8 cellular contexts compared by ENCODE assay signal in the genomic region with DNA sequence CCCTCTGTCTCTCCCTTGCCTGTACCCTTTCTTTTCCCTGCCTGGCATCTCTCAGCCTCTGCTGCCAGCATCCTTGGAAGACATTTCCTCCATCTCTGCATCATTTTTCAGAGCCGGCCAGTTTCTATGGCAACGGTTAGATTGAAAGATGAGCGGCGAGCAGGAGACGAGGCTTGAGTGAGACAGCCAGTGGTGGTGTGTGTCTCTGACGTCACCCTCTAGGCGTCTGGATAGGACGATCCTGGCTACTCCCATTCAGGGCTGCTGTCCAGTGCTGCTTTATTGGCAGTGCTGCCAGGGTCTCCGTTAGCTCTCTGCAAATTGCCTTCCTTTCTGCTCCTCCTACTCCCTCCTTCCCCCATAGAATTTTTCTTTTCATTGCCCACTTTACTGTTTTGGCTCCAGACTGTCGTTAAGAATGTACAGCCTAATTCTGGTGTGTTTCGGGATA. TPM values are rescaled to one million over a fixed set of nuclear protein-coding genes. Genes with fewer than 3 reads are reported as not detected.
DNase-seq lines count a peak whose midpoint lies in the region; ATAC-seq and TF ChIP-seq lines count a peak whose summit lies in the region.

No MANE protein-coding gene starts in this region.

- H4K20me1 ChIP-seq in osteoblast (ENCODE audit: insufficient read depth, low read length), result peaks cover 91% of the 10 kb centered on the region

- H3K4me1 ChIP-seq in gastroesophageal sphincter (peaks cover 0 to 35% (median 0%) of the 10 kb centered on the region in 3 donors), osteoblast (ENCODE audit: insufficient read depth, low read length) (peaks cover 2% of the 10 kb centered on the region)
- no peaks in the 10 kb centered on the region for H3K4me1 ChIP-seq in CD4-positive, alpha-beta memory T cell (ENCODE audit: insufficient read depth, low read length)

- POLR2A ChIA-PET in RWPE1 (lab: Yijun Ruan, JAX; ENCODE audit: low non-redundant PET), result no interaction called here
- POLR2A ChIA-PET in CD4-positive, alpha-beta memory T cell (lab: Charles Lee; ENCODE audit: partially characterized antibody), result no interaction called here

- in situ Hi-C loops in Caki2 (cut with HindIII; ENCODE audit: low pct_unique_long_range_greater_than_20kb, low sequenced_read_pairs), result no loop called here

- no peak overlapping the region for H3K27ac ChIP-seq in RWPE1
- H3K27ac ChIP-seq in gastroesophageal sphincter, result no peak overlapping the region
- H3K27ac ChIP-seq in osteoblast (ENCODE audit: low read depth, low read length), result no peak overlapping the region
- no peak overlapping the region for H3K27ac ChIP-seq in CD4-positive, alpha-beta memory T cell (ENCODE audit: low read depth, low read length)

- WGBS in gastroesophageal sphincter (ENCODE audit: low coverage in 1 of 2), 2 donors, result 25 to 27% methylated on average over 3 to 6 of the region's 11 CpGs

- H3K36me3 Mint-ChIP-seq in CD4-positive, alpha-beta memory T cell, result peaks cover 0 to 21% of the 10 kb centered on the region in 2 donors

- no peak for TF ChIP-seq CTCF in RWPE1 (conservative IDR thresholded peaks at IDR 0.05; ENCODE audit: low read depth)
- no peak for TF ChIP-seq CTCF in gastroesophageal sphincter (IDR thresholded peaks at IDR 0.05)
- TF ChIP-seq CTCF in osteoblast (IDR thresholded peaks at IDR 0.05; ENCODE audit: extremely low read depth, low read depth, low read length), result no peak

- peaks cover 45% of the 10 kb centered on the region for H3K79me2 ChIP-seq in osteoblast (ENCODE audit: insufficient read depth, low read length)

- no peaks in the 10 kb centered on the region for H3K36me3 ChIP-seq in gastroesophageal sphincter
- H3K36me3 ChIP-seq in osteoblast (ENCODE audit: insufficient read depth, low read length), result no peaks in the 10 kb centered on the region
- H3K36me3 ChIP-seq in CD4-positive, alpha-beta memory T cell (ENCODE audit: insufficient read depth, low read length), result no peaks in the 10 kb centered on the region

- no peak for TF ChIP-seq POLR2A in gastroesophageal sphincter (IDR thresholded peaks at IDR 0.05)

- no peak overlapping the region for H2AFZ ChIP-seq in osteoblast (ENCODE audit: low read length)

- H3K27ac Mint-ChIP-seq in CD4-positive, alpha-beta memory T cell, result peak overlapping the region in 1 of 7 donors; percentile 51

- peaks cover 12 to 32% (median 22%) of the 10 kb centered on the region in 4 donors for H3K4me1 Mint-ChIP-seq in CD4-positive, alpha-beta memory T cell

- ATAC-seq in gastroesophageal sphincter (peak; percentile 95), HG02678 (IDR thresholded peaks at IDR 0.05; ENCODE audit: unreplicated experiment) (no peak)

- peak overlapping the region; percentile 37 for H3K4me2 ChIP-seq in osteoblast (ENCODE audit: insufficient read depth, low read length)

- peak overlapping the region in 1 of 2 donors; percentile 15 for H3K4me3 ChIP-seq in gastroesophageal sphincter
- no peak overlapping the region for H3K4me3 ChIP-seq in osteoblast (ENCODE audit: insufficient read depth, low read length)
- no peak overlapping the region for H3K4me3 ChIP-seq in CD4-positive, alpha-beta memory T cell (ENCODE audit: low read length in 2 of 2)

- no peaks in the 10 kb centered on the region for H3K9me3 Mint-ChIP-seq in CD4-positive, alpha-beta memory T cell

- no peaks in the 10 kb centered on the region for H3K9me3 ChIP-seq in gastroesophageal sphincter
- no peaks in the 10 kb centered on the region for H3K9me3 ChIP-seq in osteoblast (ENCODE audit: low read depth, low read length)
- H3K9me3 ChIP-seq in CD4-positive, alpha-beta memory T cell (ENCODE audit: control insufficient read depth in 1 of 2, low read length in 2 of 2), result no peaks in the 10 kb centered on the region

- H3K27me3 ChIP-seq in gastroesophageal sphincter, result no peaks in the 10 kb centered on the region
- H3K27me3 ChIP-seq in osteoblast (ENCODE audit: insufficient read depth, low read length), result no peaks in the 10 kb centered on the region
- H3K27me3 ChIP-seq in CD4-positive, alpha-beta memory T cell (ENCODE audit: insufficient read depth, low read length), result no peaks in the 10 kb centered on the region

- no peak overlapping the region for H3K4me3 Mint-ChIP-seq in CD4-positive, alpha-beta memory T cell

- H3K27me3 Mint-ChIP-seq in CD4-positive, alpha-beta memory T cell, result no peaks in the 10 kb centered on the region

- DNase-seq in Caki2 (ENCODE audit: low read depth) (peak; percentile 67), RWPE1 (ENCODE audit: low spot score) (peak; percentile 33), osteoblast (ENCODE audit: insufficient read length, low spot score, missing footprints) (peak; percentile 93), NCI-H146 (lab: John Stamatoyannopoulos, UW) (no peak), GDM1 (lab: John Stamatoyannopoulos, UW) (no peak)
- DNase-seq in CD4-positive, alpha-beta memory T cell, result no peak

- intact Hi-C loops in CD4-positive, alpha-beta memory T cell (cut with micrococcal nuclease), result no loop called here

- CTCF ChIA-PET in RWPE1 (lab: Yijun Ruan, JAX), result no interaction called here
- CTCF ChIA-PET in CD4-positive, alpha-beta memory T cell (lab: Charles Lee; ENCODE audit: partially characterized antibody), result no interaction called here

- TF ChIP-seq EP300 in gastroesophageal sphincter (IDR thresholded peaks at IDR 0.05), result no peak

RNA-seq across cellular contexts. Expression of a gene that starts 57.9 kb away (rescaled TPM):
- total RNA-seq in Caki2 (2014; rRNA removed; shearing (Covaris generic); ENCODE audit: low replicate concordance), result 24.0 and 34.8 TPM in 2 replicates
- total RNA-seq in gastroesophageal sphincter, result 10 to 100 TPM; 37.4 to 89.5 (median 53.0) TPM
- 60.4 and 65.7 TPM in 2 replicates for total RNA-seq in osteoblast
- 10 to 100 TPM; 15.9 to 17.2 TPM for total RNA-seq in CD4-positive, alpha-beta memory T cell
- polyA plus RNA-seq in CD4-positive, alpha-beta memory T cell, result 10 to 100 TPM in 1 of 2 donors, 1 to 10 TPM in 1; 3.4 to 10.5 TPM

Comparison
In these comparisons a context has a peak if more than half of its experiments do, and no peak if none do; other contexts are left out.
1. DNase-seq: peak in Caki2 (single experiment), RWPE1 (single experiment) and osteoblast (single experiment); none in NCI-H146 (single experiment), GDM1 (single experiment) and CD4-positive, alpha-beta memory T cell (0 of 5).